In the genomic region with DNA sequence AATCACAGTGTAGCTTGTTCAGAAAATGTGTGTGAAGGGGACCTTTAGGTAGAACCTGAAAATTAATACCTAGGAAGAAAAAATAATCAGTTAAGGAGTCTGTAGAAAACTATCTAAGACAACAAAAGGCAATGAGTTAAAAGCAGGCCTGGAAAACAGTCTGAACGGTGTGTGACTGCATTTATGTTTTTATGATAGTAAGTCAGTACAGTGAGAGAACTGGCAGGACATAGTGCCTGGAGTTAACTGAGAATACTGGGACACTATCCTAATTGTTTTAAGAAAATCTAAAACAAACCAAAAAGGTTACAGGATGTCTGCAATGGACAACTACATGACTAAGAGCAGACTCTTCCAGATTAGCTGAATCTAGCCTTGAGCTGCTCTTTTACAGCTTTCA, we compare ENCODE assay signal across 36 cellular contexts.
"Had no signal": no experiment of that assay in that cellular context is flagged by ENCODE, and none has a peak within 500 bp of the region (broad histone marks: within the 10 kb centered on the region; RNA-seq: fewer than 3 reads in every experiment).

No MANE protein-coding gene starts in this region.

- H3K4me1 Mint-ChIP-seq: activated CD4-positive, alpha-beta T cell treated with anti-CD3 and anti-CD28 coated beads for 36 hours; activated naive CD8-positive, alpha-beta T cell treated with anti-CD3 and anti-CD28 coated beads for 36 hours; WTC11 had no signal

- H3K9me3 ChIP-seq: body of pancreas had no signal

- H3K27me3 ChIP-seq: adrenal gland, body of pancreas, brain microvascular endothelial cell, breast epithelium had no signal

- ATAC-seq: activated CD4-positive, alpha-beta T cell treated with anti-CD3 and anti-CD28 coated beads for 36 hours; activated CD4-positive, CD25-positive, alpha-beta regulatory T cell treated with anti-CD3 and anti-CD28 coated beads, Interleukin-2, amount 50 U/mL, for 24 hours; activated CD8-positive, alpha-beta T cell treated with anti-CD3 and anti-CD28 coated beads for 36 hours; activated naive CD4-positive, alpha-beta T cell treated with anti-CD3 and anti-CD28 coated beads, Interleukin-2, amount 50 U/mL, for 72 hours; activated T-cell treated with anti-CD3 and anti-CD28 coated beads, Interleukin-2, amount 50 U/mL, for 4 hours; activated T-cell treated with anti-CD3 and anti-CD28 coated beads, Interleukin-2, amount 50 U/mL, for 72 hours; body of pancreas; WTC11 had no signal

- H3K27ac ChIP-seq: adrenal gland, body of pancreas, brain microvascular endothelial cell, breast epithelium, WERI-Rb-1 had no signal

- H3K4me3 Mint-ChIP-seq: activated CD4-positive, alpha-beta memory T cell treated with anti-CD3 and anti-CD28 coated beads for 36 hours; activated CD4-positive, alpha-beta T cell treated with anti-CD3 and anti-CD28 coated beads for 36 hours; activated CD8-positive, alpha-beta T cell treated with anti-CD3 and anti-CD28 coated beads for 36 hours; activated naive CD4-positive, alpha-beta T cell treated with anti-CD3 and anti-CD28 coated beads for 36 hours; activated naive CD8-positive, alpha-beta T cell treated with anti-CD3 and anti-CD28 coated beads for 36 hours; activated T-cell treated with anti-CD3 and anti-CD28 coated beads, Interleukin-2, amount 50 U/mL, for 4 hours; activated T-cell treated with anti-CD3 and anti-CD28 coated beads, Interleukin-2, amount 50 U/mL, for 72 hours; T-helper 1 cell treated with Interleukin-12 subunit alpha and Interleukin-12 subunit beta and Interleukin-4 antibody, amounts not matched to agents 30 μg/mL and 1 μg/mL, for 36 hours; T-helper 2 cell treated with Interferon-gamma antibody and Interleukin-4, amounts not matched to agents 5 μg/mL and 100 μg/mL, for 36 hours; WTC11 had no signal

- DNase-seq: activated CD4-positive, alpha-beta memory T cell treated with anti-CD3 and anti-CD28 coated beads for 36 hours; activated CD4-positive, alpha-beta T cell treated with anti-CD3 and anti-CD28 coated beads for 1 hour; activated CD4-positive, alpha-beta T cell treated with anti-CD3 and anti-CD28 coated beads for 36 hours; activated CD4-positive, alpha-beta T cell treated with anti-CD3 and anti-CD28 coated beads for 48 hours; activated CD4-positive, alpha-beta T cell treated with anti-CD3 and anti-CD28 coated beads, Interleukin-2, amount 50 U/mL, for 1 hour; activated CD4-positive, alpha-beta T cell treated with anti-CD3 and anti-CD28 coated beads, Interleukin-2, amount 50 U/mL, for 4 hours; activated CD4-positive, CD25-positive, alpha-beta regulatory T cell; activated CD8-positive, alpha-beta memory T cell treated with anti-CD3 and anti-CD28 coated beads, Interleukin-2, amount 50 U/mL, for 4 hours; activated CD8-positive, alpha-beta T cell treated with anti-CD3 and anti-CD28 coated beads for 36 hours; activated effector memory CD4-positive, alpha-beta T cell treated with anti-CD3 and anti-CD28 coated beads, Interleukin-2, amount 50 U/mL, for 16 hours; activated gamma-delta T cell treated with Interleukin-2 at 50 U/mL for 16 hours; activated naive CD4-positive, alpha-beta T cell; activated naive CD4-positive, alpha-beta T cell treated with anti-CD3 and anti-CD28 coated beads for 36 hours; activated naive CD4-positive, alpha-beta T cell treated with anti-CD3 and anti-CD28 coated beads, Interleukin-2, amount 50 U/mL, for 16 hours; activated naive CD8-positive, alpha-beta T cell treated with anti-CD3 and anti-CD28 coated beads for 36 hours; activated T-cell treated with anti-CD3 and anti-CD28 coated beads for 4 hours; activated T-cell treated with anti-CD3 and anti-CD28 coated beads, Interleukin-2, amount 50 U/mL, for 1 hour; activated T-cell treated with anti-CD3 and anti-CD28 coated beads, Interleukin-2, amount 50 U/mL, for 4 hours; activated T-cell treated with anti-CD3 and anti-CD28 coated beads, Interleukin-2, amount 50 U/mL, for 72 hours; adrenal gland; amniotic stem cell; aorta; body of pancreas; brain microvascular endothelial cell; central memory CD4-positive, alpha-beta T cell; SW 1271; T-helper 1 cell; T-helper 2 cell; T-helper 9 cell; WERI-Rb-1 had no signal

- H3K36me3 ChIP-seq: adrenal gland, brain microvascular endothelial cell, breast epithelium, WERI-Rb-1 had no signal

- H3K27ac Mint-ChIP-seq: activated CD4-positive, alpha-beta memory T cell treated with anti-CD3 and anti-CD28 coated beads for 36 hours; activated CD4-positive, alpha-beta T cell treated with anti-CD3 and anti-CD28 coated beads for 36 hours; activated CD8-positive, alpha-beta T cell treated with anti-CD3 and anti-CD28 coated beads for 36 hours; activated naive CD4-positive, alpha-beta T cell treated with anti-CD3 and anti-CD28 coated beads for 36 hours; activated naive CD4-positive, alpha-beta T cell treated with anti-CD3 and anti-CD28 coated beads, Interleukin-2, amount 50 U/mL, for 72 hours; activated naive CD8-positive, alpha-beta T cell treated with anti-CD3 and anti-CD28 coated beads for 36 hours; activated T-cell treated with anti-CD3 and anti-CD28 coated beads, Interleukin-2, amount 50 U/mL, for 72 hours; T-helper 1 cell treated with Interleukin-12 subunit alpha and Interleukin-12 subunit beta and Interleukin-4 antibody, amounts not matched to agents 30 μg/mL and 1 μg/mL, for 36 hours; T-helper 2 cell treated with Interferon-gamma antibody and Interleukin-4, amounts not matched to agents 5 μg/mL and 100 μg/mL, for 36 hours; WTC11 had no signal

- H3K4me1 ChIP-seq: adrenal gland, body of pancreas, breast epithelium had no signal

- H3K4me3 ChIP-seq: adrenal gland, body of pancreas, breast epithelium had no signal

- H3K27me3 Mint-ChIP-seq: activated CD4-positive, alpha-beta memory T cell treated with anti-CD3 and anti-CD28 coated beads for 36 hours; activated CD4-positive, alpha-beta T cell treated with anti-CD3 and anti-CD28 coated beads for 36 hours; activated CD8-positive, alpha-beta T cell treated with anti-CD3 and anti-CD28 coated beads for 36 hours; activated naive CD8-positive, alpha-beta T cell treated with anti-CD3 and anti-CD28 coated beads for 36 hours had no signal
